10 cellular contexts compared by ENCODE assay signal in the genomic region with DNA sequence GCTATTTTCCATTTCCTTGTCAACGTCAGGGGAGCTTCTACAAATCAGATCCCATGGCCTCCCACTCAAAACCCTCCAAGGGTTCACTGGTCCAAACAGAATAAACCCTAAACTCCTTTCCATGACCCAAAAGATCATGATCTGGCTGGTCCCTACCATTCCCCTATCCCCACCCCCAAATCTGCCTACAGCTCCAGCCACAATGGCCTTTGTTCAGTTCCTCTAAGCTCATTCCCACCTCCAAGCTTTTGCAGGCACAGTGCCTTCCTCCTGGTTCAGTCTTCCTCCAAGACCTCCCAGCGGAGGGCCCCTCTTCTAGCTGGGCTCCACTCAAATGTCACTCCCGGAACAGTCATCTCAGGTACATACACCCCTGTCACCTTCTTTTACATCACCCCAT. TPM values are rescaled to one million over a fixed set of nuclear protein-coding genes. Genes with fewer than 3 reads are reported as not detected.
A peak's percentile ranks its signal among the peaks of the same experiment; 100 is the strongest.
DNase-seq lines count a peak whose midpoint lies in the region; ATAC-seq, FAIRE-seq and TF ChIP-seq lines count a peak whose summit lies in the region.
"Had no signal": no experiment of that assay in that cellular context is flagged by ENCODE, and none has a peak within 500 bp of the region (broad histone marks: within the 10 kb centered on the region; RNA-seq: fewer than 3 reads in every experiment).

No MANE protein-coding gene starts in this region.

- peaks cover 9% of the 10 kb centered on the region for H4K20me1 ChIP-seq in astrocyte (ENCODE audit: insufficient read depth, low read length)

- peak overlapping the region; percentile 79 for H3K4me3 ChIP-seq in HUES48 (ENCODE audit: low read depth, low read length)
- H3K4me3 ChIP-seq in astrocyte (ENCODE audit: insufficient read depth, low read depth, low read length), result peak overlapping the region; percentile 51
- H3K4me3 ChIP-seq in skin epidermis, result peak overlapping the region in 4 of 7 experiments; percentile 11 to 56 (median 51)

- H3K27ac ChIP-seq in HUES48 (ENCODE audit: low read depth, low read length) (peak overlapping the region; percentile 96), astrocyte (ENCODE audit: low read depth, low read length) (no peak overlapping the region), skin epidermis (peak overlapping the region in 10 of 21 experiments; percentile 10 to 73 (median 52))
- H3K27ac ChIP-seq: brain microvascular endothelial cell had no signal

- peaks cover 2% of the 10 kb centered on the region for H3K36me3 Mint-ChIP-seq in astrocyte (ENCODE audit: low read depth, unreplicated experiment)

- ATAC-seq in HG03025 (IDR thresholded peaks at IDR 0.05; ENCODE audit: low FRiP score, unreplicated experiment), result no peak
- ATAC-seq: activated CD8-positive, alpha-beta T cell treated with anti-CD3 and anti-CD28 coated beads, Interleukin-2, amount 10 ng/mL, durations not matched to agents 7 days and 5 days had no signal

- peaks cover 5% of the 10 kb centered on the region for H3K9me3 Mint-ChIP-seq in astrocyte (ENCODE audit: unreplicated experiment)

- H3K4me3 Mint-ChIP-seq in astrocyte (ENCODE audit: unreplicated experiment), result peak overlapping the region; percentile 80
- H3K4me3 Mint-ChIP-seq: activated CD8-positive, alpha-beta T cell treated with anti-CD3 and anti-CD28 coated beads, Interleukin-2, amount 10 ng/mL, durations not matched to agents 7 days and 5 days had no signal

- H3K27me3 ChIP-seq in HUES48 (ENCODE audit: control insufficient read depth, insufficient read depth, low read length) (peaks cover 13% of the 10 kb centered on the region), astrocyte (ENCODE audit: insufficient read depth, low read length) (peaks cover 21% of the 10 kb centered on the region)
- H3K27me3 ChIP-seq: brain microvascular endothelial cell had no signal

- TF ChIP-seq CTCF in astrocyte (IDR thresholded peaks at IDR 0.05; ENCODE audit: insufficient read depth, low read depth, low read length), result no peak

- peaks cover 19% of the 10 kb centered on the region for H3K36me3 ChIP-seq in HUES48 (ENCODE audit: control insufficient read depth, insufficient read depth, low read length)
- no peaks in the 10 kb centered on the region for H3K36me3 ChIP-seq in astrocyte (ENCODE audit: insufficient read depth, low read length)
- H3K36me3 ChIP-seq: brain microvascular endothelial cell had no signal

- FAIRE-seq in astrocyte (lab: Jason Lieb, UNC) (no peak), GM19239 (lab: Jason Lieb, UNC) (no peak)

- H3K4me1 Mint-ChIP-seq in astrocyte (ENCODE audit: low read depth, unreplicated experiment), result peaks cover 11% of the 10 kb centered on the region

- H3K27me3 Mint-ChIP-seq in astrocyte (ENCODE audit: low read depth, unreplicated experiment), result peaks cover 6% of the 10 kb centered on the region

- peaks cover 29% of the 10 kb centered on the region for H3K4me1 ChIP-seq in HUES48 (ENCODE audit: control insufficient read depth, insufficient read depth, low read length)
- H3K4me1 ChIP-seq in astrocyte (ENCODE audit: insufficient read depth, low read length), result peaks cover 26% of the 10 kb centered on the region

- DNase-seq in astrocyte (ENCODE audit: low read depth), result no peak
- peak; percentile 39 for DNase-seq in left kidney (ENCODE audit: low read depth, low spot score)
- no peak for DNase-seq in NCI-H526 treated with DMSO at 0.1 percent for 48 hours (lab: John Stamatoyannopoulos, UW)
- no peak for DNase-seq in GM19239 (ENCODE audit: insufficient read length, low spot score)
- DNase-seq: activated CD8-positive, alpha-beta T cell treated with anti-CD3 and anti-CD28 coated beads, Interleukin-2, amount 10 ng/mL, durations not matched to agents 7 days and 5 days; stimulated activated CD4-positive, alpha-beta T cell treated with anti-CD3 and anti-CD28 coated beads, Interleukin-2, amount 100 ng/mL, for 24 hours had no signal

- H3K27ac Mint-ChIP-seq in astrocyte (ENCODE audit: unreplicated experiment), result peak overlapping the region; percentile 54
- H3K27ac Mint-ChIP-seq: activated CD8-positive, alpha-beta T cell treated with anti-CD3 and anti-CD28 coated beads, Interleukin-2, amount 10 ng/mL, durations not matched to agents 7 days and 5 days had no signal

- peak overlapping the region; percentile 35 for H2AFZ ChIP-seq in astrocyte (ENCODE audit: low read depth, low read length)

- H3K79me2 ChIP-seq in astrocyte (ENCODE audit: insufficient read depth, low read length), result peaks cover 5% of the 10 kb centered on the region

- H3K4me2 ChIP-seq in astrocyte (ENCODE audit: low read length), result peak overlapping the region; percentile 94

- H3K9me3 ChIP-seq in HUES48 (ENCODE audit: control insufficient read depth, insufficient read depth, low read length) (no peaks in the 10 kb centered on the region), astrocyte (ENCODE audit: insufficient read depth, low read depth, low read length) (no peaks in the 10 kb centered on the region)

- H3K9ac ChIP-seq in HUES48 (ENCODE audit: low read depth, low read length) (peak overlapping the region; percentile 13; the same call in 1 of the 2 replicates), astrocyte (ENCODE audit: low read length) (peak overlapping the region; percentile 56)

RNA-seq across cellular contexts. Expression of a gene that starts 2.0 kb away (rescaled TPM):
- total RNA-seq in astrocyte, result 9.3 TPM in 2 replicates
- total RNA-seq: activated CD8-positive, alpha-beta T cell treated with anti-CD3 and anti-CD28 coated beads, Interleukin-2, amount 10 ng/mL, durations not matched to agents 7 days and 5 days had no signal
